12 cellular contexts compared by ENCODE assay signal in genomic region chr2:208124111-208124578, GRCh38. TPM values are rescaled to one million over a fixed set of nuclear protein-coding genes. Genes with fewer than 3 reads are reported as not detected.
DNase-seq lines count a peak whose midpoint lies in the region; ATAC-seq, FAIRE-seq and TF ChIP-seq lines count a peak whose summit lies in the region.
"Not testable (repeated sequence)": the region's sequence is repeated elsewhere in the genome, so short reads cannot be mapped to it uniquely, and the experiment has no call there.
"Had no signal": no experiment of that assay in that cellular context is flagged by ENCODE, and none has a peak within 500 bp of the region (broad histone marks: within the 10 kb centered on the region; RNA-seq: fewer than 3 reads in every experiment).

TSS of gene CRYGD (minus strand) at chr2:208124524. CDS start at chr2:208124473, 51 bp downstream.

- H3K4me2 ChIP-seq in HepG2 (ENCODE audit: low read depth, low read length): not testable (repeated sequence)

- not testable (repeated sequence) for H3K79me2 ChIP-seq in HepG2 (ENCODE audit: insufficient read depth, low read length)

- CTCF ChIA-PET in HepG2 (lab: Yijun Ruan, JAX; ENCODE audit: low intra/inter-chr PET ratio, low total read pairs): not testable (repeated sequence)

- not testable (repeated sequence) for H3K36me3 ChIP-seq in ES-I3 (ENCODE audit: insufficient read depth, low read length); HepG2 (replicated peaks in 1 of 2; ENCODE audit: control insufficient read depth in 1 of 2, insufficient read depth in 2 of 2, low read length in 2 of 2)

- peaks cover 21% of the 10 kb centered on the region for H3K27me3 Mint-ChIP-seq in dendritic cell treated with granulocyte-macrophage colony-stimulating factor and Interleukin-4, amounts not matched to agents 40 ng/mL and 50 ng/mL, for 4 days
- H3K27me3 Mint-ChIP-seq in stimulated activated naive CD8-positive, alpha-beta T cell treated with anti-CD3 and anti-CD28 coated beads, Interleukin-15, amount 100 ng/mL, for 72 hours: peaks cover 33% of the 10 kb centered on the region

- peak within 1 kb of the TSS; percentile 50; the same call in 1 of the 2 replicates for H3K9ac ChIP-seq in ES-I3 (ENCODE audit: low read depth, low read length)
- not testable (repeated sequence) for H3K9ac ChIP-seq in HepG2 (ENCODE audit: insufficient read depth, low read depth, low read length)

- not testable (repeated sequence) for H3K4me1 ChIP-seq in ES-I3 (ENCODE audit: insufficient read depth, low read length); HepG2 (ENCODE audit: insufficient read depth, low read length)

- H3K9me3 ChIP-seq in ES-I3 (ENCODE audit: control insufficient read depth, insufficient read depth, low read length); HepG2 (ENCODE audit: low read length): not testable (repeated sequence)

- in situ Hi-C loops in HepG2 (cut with HindIII; ENCODE audit: extremely low pct_ligation_motif_present, low pct_unique_long_range_greater_than_20kb): not testable (repeated sequence)

- not testable (repeated sequence) for H4K20me1 ChIP-seq in HepG2 (ENCODE audit: insufficient read depth, low read length)

- TF ChIP-seq CTCF in HepG2 (CRISPR knock-in tag; IDR thresholded peaks at IDR 0.05): not testable (repeated sequence)

- H3K27me3 ChIP-seq in HepG2 (ENCODE audit: control insufficient read depth in 1 of 2, insufficient read depth in 2 of 2, low read length in 2 of 2): not testable (repeated sequence)

- not testable (repeated sequence) for H3K4me3 ChIP-seq in HepG2 (replicated peaks in 1 of 3; ENCODE audit: insufficient read depth in 1 of 3, low read depth in 2 of 3, low read length in 3 of 3)

- not testable (repeated sequence) for BruUV-seq in HepG2 (replicated peaks; lab: Mats Ljungman, UMichigan)

- POLR2A ChIA-PET in HepG2 (lab: Yijun Ruan, JAX): not testable (repeated sequence)

- TF ChIP-seq POLR2A in HepG2 (IDR thresholded peaks at IDR 0.05; ENCODE audit: insufficient read depth in 1 of 2, low read depth in 2 of 2, low read length in 2 of 2): not testable (repeated sequence)

- H3K9me3 Mint-ChIP-seq in dendritic cell treated with granulocyte-macrophage colony-stimulating factor and Interleukin-4, amounts not matched to agents 40 ng/mL and 50 ng/mL, for 4 days; stimulated activated naive CD8-positive, alpha-beta T cell treated with anti-CD3 and anti-CD28 coated beads, Interleukin-15, amount 100 ng/mL, for 72 hours: not testable (repeated sequence)

- H3K4me1 Mint-ChIP-seq in dendritic cell treated with granulocyte-macrophage colony-stimulating factor and Interleukin-4, amounts not matched to agents 40 ng/mL and 50 ng/mL, for 4 days (ENCODE audit: low read depth): peaks cover 19% of the 10 kb centered on the region
- H3K4me1 Mint-ChIP-seq in stimulated activated naive CD8-positive, alpha-beta T cell treated with anti-CD3 and anti-CD28 coated beads, Interleukin-15, amount 100 ng/mL, for 72 hours: peaks cover 11% of the 10 kb centered on the region

- 89% methylated on average over 30 of the region's 40 CpGs for WGBS in HepG2 (ENCODE audit: low lambda C conversion rate)

- H3K4me3 Mint-ChIP-seq in dendritic cell treated with granulocyte-macrophage colony-stimulating factor and Interleukin-4, amounts not matched to agents 40 ng/mL and 50 ng/mL, for 4 days: peak within 1 kb of the TSS; percentile 55
- peak within 1 kb of the TSS; percentile 53 to 67 for H3K4me3 Mint-ChIP-seq in stimulated activated naive CD8-positive, alpha-beta T cell treated with anti-CD3 and anti-CD28 coated beads, Interleukin-15, amount 100 ng/mL, for 72 hours

- peak; percentile 79 for DNase-seq in NCI-H2227 treated with DMSO at 0.1 percent for 48 hours (lab: John Stamatoyannopoulos, UW)
- DNase-seq in activated gamma-delta T cell (lab: John Stamatoyannopoulos, UW): peak; percentile 5
- not testable (repeated sequence) for DNase-seq in left cardiac atrium; HepG2 (ENCODE audit: low spot score)
- DNase-seq in posterior cingulate gyrus: peak in 6 of 10 donors; percentile 14 to 87 (median 28)
- peak; percentile 9 to 20 for DNase-seq in stimulated activated naive CD8-positive, alpha-beta T cell treated with anti-CD3 and anti-CD28 coated beads, Interleukin-15, amount 100 ng/mL, for 72 hours

- intact Hi-C loops in dendritic cell treated with granulocyte-macrophage colony-stimulating factor and Interleukin-4, amounts not matched to agents 40 ng/mL and 50 ng/mL, for 4 days (cut with micrococcal nuclease); left cardiac atrium (cut with DNase I); HepG2 (cut with micrococcal nuclease; ENCODE audit: unreplicated experiment); posterior cingulate gyrus (cut with DNase I): not testable (repeated sequence)

- H3K27ac Mint-ChIP-seq in dendritic cell treated with granulocyte-macrophage colony-stimulating factor and Interleukin-4, amounts not matched to agents 40 ng/mL and 50 ng/mL, for 4 days; stimulated activated naive CD8-positive, alpha-beta T cell treated with anti-CD3 and anti-CD28 coated beads, Interleukin-15, amount 100 ng/mL, for 72 hours: not testable (repeated sequence)

- TF ChIP-seq EP300 in HepG2 (IDR thresholded peaks at IDR 0.05; ENCODE audit: low read depth in 2 of 2, low read length in 2 of 2); HepG2 (CRISPR knock-in tag; IDR thresholded peaks at IDR 0.05; ENCODE audit: borderline replicate concordance): not testable (repeated sequence)

- H3K36me3 Mint-ChIP-seq in dendritic cell treated with granulocyte-macrophage colony-stimulating factor and Interleukin-4, amounts not matched to agents 40 ng/mL and 50 ng/mL, for 4 days (ENCODE audit: low read depth): not testable (repeated sequence)

- not testable (repeated sequence) for H3K27ac ChIP-seq in HepG2 (ENCODE audit: extremely low read length, insufficient read depth, low read length)

- not testable (repeated sequence) for TF ChIP-seq RAD21 in HepG2 (CRISPR knock-in tag; IDR thresholded peaks at IDR 0.05)

- not testable (repeated sequence) for FAIRE-seq in HepG2 (lab: Jason Lieb, UNC)

- ATAC-seq in left cardiac atrium (peak; percentile 38 to 41), HepG2 (peak; percentile 21; the same call in 1 of the 3 replicates)
- ATAC-seq in stimulated activated naive CD8-positive, alpha-beta T cell treated with anti-CD3 and anti-CD28 coated beads, Interleukin-15, amount 100 ng/mL, for 72 hours: peak; percentile 73

- H2AFZ ChIP-seq in HepG2 (ENCODE audit: low read length): not testable (repeated sequence)

TF ChIP-seq in HepG2, 621 proteins besides CTCF, POLR2A, EP300 and RAD21:
- TF ChIP-seq ZNF768 (CRISPR knock-in tag; IDR thresholded peaks at IDR 0.05): peak; percentile 26; the same call in 1 of the 2 replicates
TF ChIP-seq in HepG2: peak in this region for 1; not testable (repeated sequence) for 620.

RNA-seq across cellular contexts. Expression of gene CRYGD, which starts in this region (rescaled TPM):
- total RNA-seq in left cardiac atrium: not detected
- total RNA-seq in HepG2 (2016; rRNA removed; fragmentation: Illumina TruSeq; extraction: Trizol): not detected in 2 replicates
- not detected in 2 replicates for total RNA-seq in HepG2 (2016; cell fraction: cytosol; rRNA removed; fragmentation: Illumina TruSeq; extraction: Trizol; ENCODE audit: low read depth)
- not detected in 2 replicates for total RNA-seq in HepG2 (2016; cell fraction: insoluble cytoplasmic fraction; rRNA removed; fragmentation: Illumina TruSeq; extraction: Trizol)
- total RNA-seq in HepG2 (2016; cell fraction: membrane; rRNA removed; fragmentation: Illumina TruSeq; extraction: Trizol): not detected in 2 replicates
- not detected in 2 replicates for total RNA-seq in HepG2 (2016; cell fraction: nucleus; rRNA removed; fragmentation: Illumina TruSeq; extraction: Trizol)
- not detected in 2 replicates for polyA plus RNA-seq in HepG2 (2011; rRNA removed)
- not detected in 2 replicates for polyA plus RNA-seq in HepG2 (2011; cell fraction: cytosol; rRNA removed)
- not detected in 2 replicates for polyA plus RNA-seq in HepG2 (2011; cell fraction: nucleus; rRNA removed)
- polyA plus RNA-seq in HepG2 (2012): not detected in 2 replicates
- not detected in 2 replicates for polyA plus RNA-seq in HepG2 (2016; cell fraction: cytosol; fragmentation: Illumina TruSeq; extraction: Trizol; ENCODE audit: low read depth)
- polyA plus RNA-seq in HepG2 (2016; cell fraction: insoluble cytoplasmic fraction; fragmentation: Illumina TruSeq; extraction: Trizol; ENCODE audit: low read depth): not detected in 2 replicates
- not detected in 2 replicates for polyA plus RNA-seq in HepG2 (2016; cell fraction: membrane; fragmentation: Illumina TruSeq; extraction: Trizol; ENCODE audit: low read depth)
- polyA plus RNA-seq in HepG2 (2016; cell fraction: nucleus; fragmentation: Illumina TruSeq; extraction: Trizol; ENCODE audit: insufficient read depth, low read depth): not detected in 2 replicates
- polyA minus RNA-seq in HepG2 (2011; rRNA and poly(A)+ RNA removed; ENCODE audit: low replicate concordance): not detected in 2 replicates
- polyA minus RNA-seq in HepG2 (2011; cell fraction: cytosol; rRNA and poly(A)+ RNA removed): not detected in 2 replicates
- not detected in 2 replicates for polyA minus RNA-seq in HepG2 (2011; cell fraction: nucleus; rRNA and poly(A)+ RNA removed)
- total RNA-seq: activated CD4-positive, alpha-beta memory T cell treated with anti-CD3 and anti-CD28 coated beads for 36 hours; activated T-helper 17 cell treated with anti-CD3 and anti-CD28 coated beads, Interleukin-2, amount 50 U/mL, for 72 hours; aorta; pulmonary artery endothelial cell had no signal
- polyA plus RNA-seq: aorta had no signal

Comparison
In these comparisons a context has a peak if more than half of its experiments do, and no peak if none do; other contexts are left out.
1. Peak in ATAC-seq in left cardiac atrium; RNA of the gene not detected or under 1 TPM.
2. Peak in ATAC-seq in HepG2; RNA of the gene not detected or under 1 TPM.
3. ATAC-seq: peak in every context shown above with its lines; median percentile 73 in stimulated activated naive CD8-positive, alpha-beta T cell treated with anti-CD3 and anti-CD28 coated beads, Interleukin-15, amount 100 ng/mL, for 72 hours; 40 in left cardiac atrium; 21 in HepG2.